Comparison of ENCODE assay signal across 12 cellular contexts in the genomic region with DNA sequence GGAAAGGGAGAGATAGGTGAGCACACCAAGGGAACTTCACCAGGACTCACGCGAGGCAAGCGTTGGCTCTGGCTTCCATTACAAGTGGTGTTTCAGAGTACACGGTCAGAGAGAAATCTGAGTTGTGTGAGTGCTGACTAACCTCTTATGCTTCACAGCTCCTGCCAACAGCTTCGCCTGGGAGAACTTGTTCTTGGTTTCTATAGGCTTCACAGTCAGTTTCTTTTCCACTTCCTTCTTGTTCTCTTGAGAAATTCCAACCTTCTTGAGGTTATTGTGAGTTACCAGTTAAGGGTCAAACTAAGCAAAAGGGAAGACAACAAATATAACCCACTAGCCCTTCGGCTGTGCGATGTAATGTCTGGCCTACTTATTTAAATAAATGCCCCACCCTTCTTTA. TPM values are rescaled to one million over a fixed set of nuclear protein-coding genes. Genes with fewer than 3 reads are reported as not detected.
DNase-seq lines count a peak whose midpoint lies in the region; ATAC-seq and TF ChIP-seq lines count a peak whose summit lies in the region.
"Had no signal": no experiment of that assay in that cellular context is flagged by ENCODE, and none has a peak within 500 bp of the region (broad histone marks: within the 10 kb centered on the region; RNA-seq: fewer than 3 reads in every experiment).

No MANE protein-coding gene starts in this region.

- H3K36me3 ChIP-seq in OCI-LY3 (replicated peaks; ENCODE audit: low read depth, low read length) (peaks cover 53% of the 10 kb centered on the region), colonic mucosa (peaks cover 11% of the 10 kb centered on the region)

- H3K36me3 Mint-ChIP-seq in T-helper 17 cell (ENCODE audit: low read depth): peaks cover 14% of the 10 kb centered on the region

- H3K9me3 ChIP-seq in OCI-LY3 (ENCODE audit: insufficient read depth, low read length): no peaks in the 10 kb centered on the region
- H3K9me3 ChIP-seq in colonic mucosa: no peaks in the 10 kb centered on the region
- H3K9me3 ChIP-seq in T-helper 17 cell (ENCODE audit: control insufficient read depth, low read length, poor library complexity, severe bottlenecking): no peaks in the 10 kb centered on the region

- H3K4me2 ChIP-seq in OCI-LY3 (ENCODE audit: low read length): peak overlapping the region; percentile 4; the same call in 1 of the 2 replicates

- H3K79me2 ChIP-seq in OCI-LY3 (ENCODE audit: low read length): no peaks in the 10 kb centered on the region

- H3K27ac Mint-ChIP-seq in T-helper 17 cell: no peak overlapping the region
- H3K27ac Mint-ChIP-seq: activated B cell treated with CpG ODN at 0.5 μM for 24 hours had no signal

- H3K27ac ChIP-seq in OCI-LY3 (ENCODE audit: low read length) (no peak overlapping the region), colonic mucosa (no peak overlapping the region)

- no peaks in the 10 kb centered on the region for H3K27me3 Mint-ChIP-seq in T-helper 17 cell
- H3K27me3 Mint-ChIP-seq: activated B cell treated with CpG ODN at 0.5 μM for 24 hours, progenitor cell of endocrine pancreas had no signal

- no peak overlapping the region for H2AFZ ChIP-seq in OCI-LY3 (ENCODE audit: low read depth, low read length)

- no peaks in the 10 kb centered on the region for H4K20me1 ChIP-seq in OCI-LY3 (ENCODE audit: insufficient read depth, low read length)

- TF ChIP-seq CTCF in GM12865 (IDR thresholded peaks at IDR 0.05; ENCODE audit: insufficient read depth, low read depth, low read length, missing control alignments): no peak
- no peak for TF ChIP-seq CTCF in OCI-LY3 (IDR thresholded peaks at IDR 0.05; ENCODE audit: low read depth, low read length)
- no peak for TF ChIP-seq CTCF in fibroblast of pulmonary artery (IDR thresholded peaks at IDR 0.05; ENCODE audit: low read length, missing control alignments)
- TF ChIP-seq CTCF in colonic mucosa (IDR thresholded peaks at IDR 0.05): no peak

- DNase-seq in GM12865 (ENCODE audit: low read depth): peak; percentile 61
- peak; percentile 54 for DNase-seq in fibroblast of pulmonary artery (ENCODE audit: low read depth)
- DNase-seq in non-pigmented ciliary epithelial cell (ENCODE audit: low read depth): peak; percentile 50
- no peak for DNase-seq in posterior vena cava (ENCODE audit: low spot score)
- DNase-seq in colonic mucosa: no peak
- no peak for DNase-seq in T-helper 17 cell
- DNase-seq: activated B cell treated with CpG ODN at 0.5 μM for 24 hours; effector memory CD4-positive, alpha-beta T cell; NCI-H2081 treated with DMSO at 0.1 percent for 48 hours had no signal

- H3K4me1 ChIP-seq in OCI-LY3 (ENCODE audit: low read length): peaks cover 17% of the 10 kb centered on the region
- H3K4me1 ChIP-seq in colonic mucosa: no peaks in the 10 kb centered on the region

- H3K4me3 ChIP-seq in GM12865 (ENCODE audit: low read depth, low read length): no peak overlapping the region
- no peak overlapping the region for H3K4me3 ChIP-seq in OCI-LY3 (ENCODE audit: low read length)
- no peak overlapping the region for H3K4me3 ChIP-seq in fibroblast of pulmonary artery (replicated peaks; ENCODE audit: low read depth, low read length)
- no peak overlapping the region for H3K4me3 ChIP-seq in colonic mucosa

- no peak overlapping the region for H3K9ac ChIP-seq in OCI-LY3 (ENCODE audit: low read length)
- H3K9ac ChIP-seq in colonic mucosa (ENCODE audit: low read depth in 2 of 2, low read length in 2 of 2): no peak overlapping the region

- intact Hi-C loops in posterior vena cava (cut with DNase I): loop anchor here in 1 of 2 donors (5.0 kb wide), 1 partner anchor 85 kb away; no protein-coding TSS in a partner anchor
- intact Hi-C loops in colonic mucosa (cut with DNase I): loop anchor here (5.0 kb wide), 1 partner anchor 205 kb away; the partner anchor contains the start of gene CETP

- H3K27me3 ChIP-seq in OCI-LY3 (ENCODE audit: low read depth, low read length): no peaks in the 10 kb centered on the region
- H3K27me3 ChIP-seq in colonic mucosa: no peaks in the 10 kb centered on the region

- no peak for ATAC-seq in HG02678 (IDR thresholded peaks at IDR 0.05; ENCODE audit: unreplicated experiment)
- no peak for ATAC-seq in T-helper 17 cell

- H3K4me1 Mint-ChIP-seq in T-helper 17 cell: peaks cover 13% of the 10 kb centered on the region

- no peak overlapping the region for H3K4me3 Mint-ChIP-seq in T-helper 17 cell
- H3K4me3 Mint-ChIP-seq: activated B cell treated with CpG ODN at 0.5 μM for 24 hours had no signal

RNA-seq across cellular contexts. Expression of gene PSME3IP1, which starts 18.9 kb away (rescaled TPM):
- total RNA-seq in posterior vena cava: 10 to 100 TPM; 56.0 to 56.1 TPM
- 100 to 1,000 TPM in 1 of 2 donors, 10 to 100 TPM in 1; 80.9 to 108 TPM for total RNA-seq in colonic mucosa
- 100 to 1,000 TPM; 109 to 118 TPM for total RNA-seq in T-helper 17 cell

RNA-seq across cellular contexts. Expression of gene RSPRY1, which starts 19.2 kb away (rescaled TPM):
- total RNA-seq in posterior vena cava (10 to 100 TPM; 26.8 to 27.6 TPM), colonic mucosa (10 to 100 TPM; 33.7 to 51.0 TPM), T-helper 17 cell (10 to 100 TPM; 19.1 to 23.8 TPM)

Comparison
In these comparisons a context has a peak if more than half of its experiments do, and no peak if none do; other contexts are left out.
1. DNase-seq: peak in GM12865 (single experiment), fibroblast of pulmonary artery (single experiment) and non-pigmented ciliary epithelial cell (single experiment); none in posterior vena cava (single experiment), colonic mucosa (single experiment) and T-helper 17 cell (0 of 3).